In the genomic region with DNA sequence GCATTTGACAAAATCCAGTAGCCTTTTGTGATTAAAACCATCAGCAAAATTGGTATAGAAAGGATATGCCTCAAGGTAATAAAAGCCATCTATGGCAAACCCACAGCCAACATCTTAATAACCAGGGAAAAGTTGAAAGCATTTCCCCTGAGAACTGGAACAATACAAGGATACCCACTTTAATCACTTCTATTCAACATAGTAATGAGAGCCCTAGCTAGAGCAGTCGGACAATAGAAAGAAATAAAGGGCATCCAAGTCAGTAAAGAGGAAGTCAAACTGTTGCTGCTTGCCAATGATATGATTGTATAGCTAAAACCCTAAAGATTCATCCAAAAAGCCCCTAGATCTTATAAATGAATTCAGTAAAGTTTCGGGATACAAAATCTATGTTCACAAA, we compare ENCODE assay signal across 1 cellular context.
TF ChIP-seq lines count a peak whose summit lies in the region.

No MANE protein-coding gene starts in this region.

TF ChIP-seq in endothelial cell of umbilical vein, 7 proteins besides CTCF, POLR2A, EP300 and RAD21 (continued from another document):
- TF ChIP-seq GATA2 (IDR thresholded peaks at IDR 0.05; ENCODE audit: insufficient read depth, insufficient read length, low read depth, low read length) = no peak
- TF ChIP-seq POLR2AphosphoS5 (IDR thresholded peaks at IDR 0.05; ENCODE audit: insufficient read depth, low read depth, low read length) = no peak
- no peak for TF ChIP-seq FOS (IDR thresholded peaks at IDR 0.05; ENCODE audit: borderline replicate concordance, insufficient read depth, low read length)
- no peak for TF ChIP-seq MYC (IDR thresholded peaks at IDR 0.05; ENCODE audit: low read depth, low read length)
